In genomic region chr16:8775359-8775758, GRCh38 we compare ENCODE assay signal across 3 cellular contexts.
A peak's percentile ranks its signal among the peaks of the same experiment; 100 is the strongest.
TF ChIP-seq lines count a peak whose summit lies in the region.

No MANE protein-coding gene starts in this region.

TF ChIP-seq in HEK293, 187 proteins besides CTCF, POLR2A, EP300 and RAD21:
- peak; percentile 68; the same call in 1 of the 2 replicates for TF ChIP-seq ZNF580 (tag by site-specific recombination; IDR thresholded peaks at IDR 0.05)
- no peak for TF ChIP-seq ZSCAN5A (tag by site-specific recombination; IDR thresholded peaks at IDR 0.05)
- TF ChIP-seq ZNF768 (tag by site-specific recombination; IDR thresholded peaks at IDR 0.05): peak; percentile 77
- TF ChIP-seq ZNF433 (tag by site-specific recombination; IDR thresholded peaks at IDR 0.05; ENCODE audit: low read depth): no peak
TF ChIP-seq in HEK293: peak in this region for 2.

TF ChIP-seq in WTC11, 78 proteins besides CTCF, POLR2A, EP300 and RAD21:
- TF ChIP-seq FOXJ3 (CRISPR knock-in tag; IDR thresholded peaks at IDR 0.05; ENCODE audit: borderline replicate concordance): no peak
- no peak for TF ChIP-seq FOXP1 (CRISPR knock-in tag; IDR thresholded peaks at IDR 0.05; ENCODE audit: borderline replicate concordance)
- TF ChIP-seq GTF2I (CRISPR knock-in tag; conservative IDR thresholded peaks at IDR 0.05): peak; percentile 24; the same call in 1 of the 2 replicates
- TF ChIP-seq ZNF416 (CRISPR knock-in tag; IDR thresholded peaks at IDR 0.05): no peak
- TF ChIP-seq PREB (CRISPR knock-in tag; IDR thresholded peaks at IDR 0.05; ENCODE audit: borderline replicate concordance): no peak
- no peak for TF ChIP-seq USF1 (CRISPR knock-in tag; IDR thresholded peaks at IDR 0.05)

TF ChIP-seq in H1, 55 proteins besides CTCF, POLR2A, EP300 and RAD21:
- TF ChIP-seq CHD2 (IDR thresholded peaks at IDR 0.05; ENCODE audit: low read length): no peak
- peak; percentile 83; the same call in 1 of the 2 replicates for TF ChIP-seq KDM1A (IDR thresholded peaks at IDR 0.05; ENCODE audit: borderline replicate concordance, low read length)
- TF ChIP-seq ZNF274 (IDR thresholded peaks at IDR 0.05; ENCODE audit: borderline replicate concordance, extremely low read depth, low read length): no peak
- TF ChIP-seq HDAC2 (IDR thresholded peaks at IDR 0.05; ENCODE audit: borderline replicate concordance in 1 of 2, low read depth in 2 of 2, low read length in 2 of 2): peak in 1 of 2 experiments; percentile 89; a peak in 1 of 4 replicates
